ENCODE assay signal across 15 cellular contexts in genomic region chr20:19813839-19814238, GRCh38. TPM values are rescaled to one million over a fixed set of nuclear protein-coding genes. Genes with fewer than 3 reads are reported as not detected.
A peak's percentile ranks its signal among the peaks of the same experiment; 100 is the strongest.
DNase-seq lines count a peak whose midpoint lies in the region; ATAC-seq, FAIRE-seq and TF ChIP-seq lines count a peak whose summit lies in the region.
"Had no signal": no experiment of that assay in that cellular context is flagged by ENCODE, and none has a peak within 500 bp of the region (broad histone marks: within the 10 kb centered on the region; RNA-seq: fewer than 3 reads in every experiment).

No MANE protein-coding gene starts in this region.

- no peak overlapping the region for H3K4me3 ChIP-seq in PC-3 (ENCODE audit: low read length)
- H3K4me3 ChIP-seq: prostate gland had no signal

- peak overlapping the region; percentile 94 for H3K9ac ChIP-seq in PC-3 (ENCODE audit: low read length)

- no peaks in the 10 kb centered on the region for H3K9me2 ChIP-seq in PC-3 (replicated peaks; ENCODE audit: low read length)

- H3K27ac ChIP-seq in PC-3 (ENCODE audit: low read length): peak overlapping the region; percentile 98
- H3K27ac ChIP-seq in epithelial cell of prostate: peak overlapping the region; percentile 96
- H3K27ac ChIP-seq: prostate gland had no signal

- no peak overlapping the region for H2AFZ ChIP-seq in PC-3 (ENCODE audit: low read length)

- BruUV-seq in PC-3 (replicated peaks; lab: Mats Ljungman, UMichigan): no TSS peak

- intact Hi-C loops in PC-3 (cut with micrococcal nuclease): no loop called here

- no peaks in the 10 kb centered on the region for H3K27me3 ChIP-seq in PC-3 (ENCODE audit: low read length)

- peak; percentile 37 for DNase-seq in AG09319 (ENCODE audit: extremely low read depth, low read depth)
- no peak for DNase-seq in PC-3
- no peak for DNase-seq in epithelial cell of prostate (ENCODE audit: low read depth, low spot score)
- DNase-seq in pons (ENCODE audit: low spot score): peak; percentile 55
- DNase-seq in HTR-8/SVneo (ENCODE audit: insufficient read length, low spot score): no peak
- DNase-seq: activated CD4-positive, alpha-beta memory T cell treated with anti-CD3 and anti-CD28 coated beads, Interleukin-2, amount 10 ng/mL, durations not matched to agents 7 days and 5 days; NCI-H526 treated with DMSO at 0.1 percent for 48 hours; SHP77; stimulated activated CD4-positive, alpha-beta T cell treated with anti-CD3 and anti-CD28 coated beads, Interleukin-2, amount 100 ng/mL, for 48 hours had no signal

- H3K4me1 ChIP-seq in PC-3 (ENCODE audit: insufficient read depth, low read length): peaks cover 50% of the 10 kb centered on the region
- H3K4me1 ChIP-seq: prostate gland had no signal

- CTCF ChIA-PET in PC-3 (lab: Charles Lee): no interaction called here

- ATAC-seq in PC-3 (no peak), GM19397 (IDR thresholded peaks at IDR 0.05; ENCODE audit: unreplicated experiment) (no peak), HG03196 (IDR thresholded peaks at IDR 0.05; ENCODE audit: unreplicated experiment) (no peak), HG02642 (IDR thresholded peaks at IDR 0.05; ENCODE audit: poor library complexity, unreplicated experiment) (no peak)
- ATAC-seq: stimulated activated effector memory CD8-positive, alpha-beta T cell treated with anti-CD3 and anti-CD28 coated beads, Interleukin-12 subunit alpha, Interleukin-12 subunit beta, amount 100 ng/mL, for 72 hours had no signal

- no peak overlapping the region for H3K4me2 ChIP-seq in PC-3 (ENCODE audit: low read length)

- H3F3A ChIP-seq in PC-3 (ENCODE audit: low read length, unreplicated experiment): peaks cover 10% of the 10 kb centered on the region

- H3K9me3 ChIP-seq in PC-3 (ENCODE audit: low read length): no peaks in the 10 kb centered on the region
- H3K9me3 ChIP-seq: prostate gland had no signal

- no peak for FAIRE-seq in HTR-8/SVneo (lab: Jason Lieb, UNC)
- FAIRE-seq: bronchial epithelial cell had no signal

- no peaks in the 10 kb centered on the region for H4K20me1 ChIP-seq in PC-3 (ENCODE audit: low read length)

- no peaks in the 10 kb centered on the region for H3K79me2 ChIP-seq in PC-3 (ENCODE audit: low read length)

- H3K36me3 ChIP-seq in PC-3 (ENCODE audit: low read depth, low read length): no peaks in the 10 kb centered on the region
- H3K36me3 ChIP-seq: prostate gland had no signal

- TF ChIP-seq CTCF in AG09319 (IDR thresholded peaks at IDR 0.05; ENCODE audit: low read depth, low read length) (no peak), PC-3 (conservative IDR thresholded peaks at IDR 0.05; ENCODE audit: low read depth, low read length) (no peak)

- POLR2A ChIA-PET in PC-3 (lab: Charles Lee; ENCODE audit: unreplicated experiment): no interaction called here

RNA-seq across cellular contexts. Expression of gene RIN2, which starts 55.8 kb away (rescaled TPM):
- total RNA-seq in PC-3 (2014; rRNA removed): 64.3 and 69.8 TPM in 2 replicates
- total RNA-seq: activated CD4-positive, alpha-beta memory T cell treated with anti-CD3 and anti-CD28 coated beads, Interleukin-2, amount 10 ng/mL, durations not matched to agents 7 days and 5 days had no signal

Comparison
In these comparisons a context has a peak if more than half of its experiments do, and no peak if none do; other contexts are left out.
1. DNase-seq: peak in AG09319 (single experiment) and pons (single experiment); none in PC-3 (single experiment), epithelial cell of prostate (single experiment) and HTR-8/SVneo (single experiment).